ENCODE assay signal across 8 cellular contexts in genomic region chr11:77066229-77067023, GRCh38. TPM values are rescaled to one million over a fixed set of nuclear protein-coding genes. Genes with fewer than 3 reads are reported as not detected.
DNase-seq lines count a peak whose midpoint lies in the region; ATAC-seq, FAIRE-seq and TF ChIP-seq lines count a peak whose summit lies in the region.

Gene CAPN5, plus strand, starts transcription at chr11:77066971. Its CDS starts 17,916 bp downstream, at chr11:77084887.

- no peaks in the 10 kb centered on the region for H3K9me3 Mint-ChIP-seq in activated T-helper 17 cell treated with anti-CD3 and anti-CD28 coated beads, Interleukin-2, amount 50 U/mL, for 72 hours
- H3K9me3 Mint-ChIP-seq in nephron: no peaks in the 10 kb centered on the region

- H3K4me1 Mint-ChIP-seq in activated T-helper 17 cell treated with anti-CD3 and anti-CD28 coated beads, Interleukin-2, amount 50 U/mL, for 72 hours: peaks cover 4% of the 10 kb centered on the region
- peaks cover 23% of the 10 kb centered on the region for H3K4me1 Mint-ChIP-seq in nephron

- TF ChIP-seq CTCF in nephron (IDR thresholded peaks at IDR 0.05; ENCODE audit: unreplicated experiment in 3 of 3): peak in 1 of 3 experiments; percentile 33

- no peaks in the 10 kb centered on the region for H3K36me3 Mint-ChIP-seq in activated T-helper 17 cell treated with anti-CD3 and anti-CD28 coated beads, Interleukin-2, amount 50 U/mL, for 72 hours (ENCODE audit: low read depth)
- no peaks in the 10 kb centered on the region for H3K36me3 Mint-ChIP-seq in nephron (ENCODE audit: low read depth)

- no peaks in the 10 kb centered on the region for H3K27me3 Mint-ChIP-seq in activated T-helper 17 cell treated with anti-CD3 and anti-CD28 coated beads, Interleukin-2, amount 50 U/mL, for 72 hours
- H3K27me3 Mint-ChIP-seq in nephron (ENCODE audit: low read depth): peaks cover 12% of the 10 kb centered on the region

- no peak for FAIRE-seq in RCC 7860 (lab: Jason Lieb, UNC)

- peak within 1 kb of the TSS; percentile 61 for H3K4me3 ChIP-seq in Jurkat, Clone E6-1 (ENCODE audit: low read length)

- DNase-seq in DMS79 treated with DMSO at 0.1 percent for 48 hours (lab: John Stamatoyannopoulos, UW) (peak; percentile 83), RCC 7860 (ENCODE audit: low spot score) (peak; percentile 67), fibroblast of peridontal ligament (ENCODE audit: extremely low read depth) (peak; percentile 85)
- DNase-seq in Jurkat, Clone E6-1 (ENCODE audit: low read depth, low spot score): peak; percentile 80
- peak; percentile 83 for DNase-seq in stimulated activated naive CD4-positive, alpha-beta T cell treated with Interleukin-2 at 50 U/mL for 16 hours (lab: John Stamatoyannopoulos, UW)

- H3K4me3 Mint-ChIP-seq in activated T-helper 17 cell treated with anti-CD3 and anti-CD28 coated beads, Interleukin-2, amount 50 U/mL, for 72 hours: peak within 1 kb of the TSS; percentile 85
- H3K4me3 Mint-ChIP-seq in nephron: peak within 1 kb of the TSS; percentile 92 to 98 (median 97)

- ATAC-seq in GM21717 (IDR thresholded peaks at IDR 0.05; ENCODE audit: unreplicated experiment): peak; percentile 70
- ATAC-seq in activated T-helper 17 cell treated with anti-CD3 and anti-CD28 coated beads, Interleukin-2, amount 50 U/mL, for 72 hours (replicated peaks): peak; percentile 95

- peak within 1 kb of the TSS; percentile 88 for H3K27ac Mint-ChIP-seq in activated T-helper 17 cell treated with anti-CD3 and anti-CD28 coated beads, Interleukin-2, amount 50 U/mL, for 72 hours
- H3K27ac Mint-ChIP-seq in nephron: peak within 1 kb of the TSS; percentile 89 to 99 (median 98)

RNA-seq across cellular contexts. Expression of gene CAPN5, which starts in this region (rescaled TPM):
- polyA plus RNA-seq in Jurkat, Clone E6-1 (2012; ENCODE audit: insufficient read depth, insufficient read length): 10.5 TPM
- total RNA-seq in activated T-helper 17 cell treated with anti-CD3 and anti-CD28 coated beads, Interleukin-2, amount 50 U/mL, for 72 hours: under 1 TPM; 0.19 to 0.93 TPM

Comparison
In these comparisons a context has a peak if more than half of its experiments do, and no peak if none do; other contexts are left out.
1. Peak in every context shown above with its lines: DNase-seq, ATAC-seq and H3K4me3 ChIP-seq.
2. Peak in ATAC-seq in activated T-helper 17 cell treated with anti-CD3 and anti-CD28 coated beads, Interleukin-2, amount 50 U/mL, for 72 hours; RNA of the gene not detected or under 1 TPM.